ENCODE assay signal across 1 cellular context in the genomic region with DNA sequence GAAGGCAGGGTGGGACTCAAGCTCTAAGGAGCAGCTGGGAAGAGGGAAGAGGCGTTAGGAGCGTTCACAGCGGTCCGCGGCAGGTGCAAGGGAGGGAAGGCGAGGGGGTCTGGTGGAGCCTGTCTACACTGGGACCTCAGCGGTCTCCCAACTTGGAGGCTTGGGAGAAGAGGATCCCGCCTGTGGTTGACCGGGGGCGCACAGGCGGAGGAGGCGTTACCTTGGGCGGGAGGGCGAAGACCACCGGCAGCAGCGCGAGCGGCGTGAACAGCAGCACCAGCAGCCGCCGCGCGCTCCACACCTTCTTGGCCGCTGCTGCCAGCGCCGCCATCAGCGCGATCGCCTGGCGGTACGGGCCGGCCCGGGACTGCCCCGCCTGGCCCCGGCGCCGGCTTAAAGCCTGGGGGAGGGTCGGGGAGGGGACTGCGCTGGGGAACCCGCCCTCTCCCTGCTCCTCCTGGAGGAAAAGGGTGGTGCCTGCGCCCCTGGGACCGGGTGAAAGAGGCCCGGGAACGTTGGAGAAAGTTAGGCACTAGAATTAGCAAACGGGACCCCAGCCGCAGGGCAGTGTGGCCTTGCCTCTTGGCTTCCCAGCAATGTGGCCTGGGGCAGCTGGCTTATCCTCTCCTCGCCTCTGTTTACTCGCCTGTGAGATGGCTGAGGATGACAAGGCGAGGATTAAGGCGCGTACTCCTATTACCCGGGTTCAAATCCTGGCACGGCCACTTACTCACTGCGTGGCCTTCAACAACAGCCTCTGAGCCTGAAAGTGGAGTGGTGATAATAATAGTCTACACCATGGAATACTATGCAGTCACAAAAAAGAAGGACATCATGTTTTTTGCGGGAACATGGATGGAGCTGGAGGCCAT.
TF ChIP-seq lines count a peak whose summit lies in the region.

A gene with protein sequence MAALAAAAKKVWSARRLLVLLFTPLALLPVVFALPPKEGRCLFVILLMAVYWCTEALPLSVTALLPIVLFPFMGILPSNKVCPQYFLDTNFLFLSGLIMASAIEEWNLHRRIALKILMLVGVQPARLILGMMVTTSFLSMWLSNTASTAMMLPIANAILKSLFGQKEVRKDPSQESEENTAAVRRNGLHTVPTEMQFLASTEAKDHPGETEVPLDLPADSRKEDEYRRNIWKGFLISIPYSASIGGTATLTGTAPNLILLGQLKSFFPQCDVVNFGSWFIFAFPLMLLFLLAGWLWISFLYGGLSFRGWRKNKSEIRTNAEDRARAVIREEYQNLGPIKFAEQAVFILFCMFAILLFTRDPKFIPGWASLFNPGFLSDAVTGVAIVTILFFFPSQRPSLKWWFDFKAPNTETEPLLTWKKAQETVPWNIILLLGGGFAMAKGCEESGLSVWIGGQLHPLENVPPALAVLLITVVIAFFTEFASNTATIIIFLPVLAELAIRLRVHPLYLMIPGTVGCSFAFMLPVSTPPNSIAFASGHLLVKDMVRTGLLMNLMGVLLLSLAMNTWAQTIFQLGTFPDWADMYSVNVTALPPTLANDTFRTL (minus strand): TSS at position 369 of the 872 bp plus-strand sequence. CDS start 38 bp downstream, at position 331.

TF ChIP-seq in HepG2, 621 proteins besides CTCF, POLR2A, EP300 and RAD21 (continued from another document and continues in another):
- TF ChIP-seq, protein P1, sequence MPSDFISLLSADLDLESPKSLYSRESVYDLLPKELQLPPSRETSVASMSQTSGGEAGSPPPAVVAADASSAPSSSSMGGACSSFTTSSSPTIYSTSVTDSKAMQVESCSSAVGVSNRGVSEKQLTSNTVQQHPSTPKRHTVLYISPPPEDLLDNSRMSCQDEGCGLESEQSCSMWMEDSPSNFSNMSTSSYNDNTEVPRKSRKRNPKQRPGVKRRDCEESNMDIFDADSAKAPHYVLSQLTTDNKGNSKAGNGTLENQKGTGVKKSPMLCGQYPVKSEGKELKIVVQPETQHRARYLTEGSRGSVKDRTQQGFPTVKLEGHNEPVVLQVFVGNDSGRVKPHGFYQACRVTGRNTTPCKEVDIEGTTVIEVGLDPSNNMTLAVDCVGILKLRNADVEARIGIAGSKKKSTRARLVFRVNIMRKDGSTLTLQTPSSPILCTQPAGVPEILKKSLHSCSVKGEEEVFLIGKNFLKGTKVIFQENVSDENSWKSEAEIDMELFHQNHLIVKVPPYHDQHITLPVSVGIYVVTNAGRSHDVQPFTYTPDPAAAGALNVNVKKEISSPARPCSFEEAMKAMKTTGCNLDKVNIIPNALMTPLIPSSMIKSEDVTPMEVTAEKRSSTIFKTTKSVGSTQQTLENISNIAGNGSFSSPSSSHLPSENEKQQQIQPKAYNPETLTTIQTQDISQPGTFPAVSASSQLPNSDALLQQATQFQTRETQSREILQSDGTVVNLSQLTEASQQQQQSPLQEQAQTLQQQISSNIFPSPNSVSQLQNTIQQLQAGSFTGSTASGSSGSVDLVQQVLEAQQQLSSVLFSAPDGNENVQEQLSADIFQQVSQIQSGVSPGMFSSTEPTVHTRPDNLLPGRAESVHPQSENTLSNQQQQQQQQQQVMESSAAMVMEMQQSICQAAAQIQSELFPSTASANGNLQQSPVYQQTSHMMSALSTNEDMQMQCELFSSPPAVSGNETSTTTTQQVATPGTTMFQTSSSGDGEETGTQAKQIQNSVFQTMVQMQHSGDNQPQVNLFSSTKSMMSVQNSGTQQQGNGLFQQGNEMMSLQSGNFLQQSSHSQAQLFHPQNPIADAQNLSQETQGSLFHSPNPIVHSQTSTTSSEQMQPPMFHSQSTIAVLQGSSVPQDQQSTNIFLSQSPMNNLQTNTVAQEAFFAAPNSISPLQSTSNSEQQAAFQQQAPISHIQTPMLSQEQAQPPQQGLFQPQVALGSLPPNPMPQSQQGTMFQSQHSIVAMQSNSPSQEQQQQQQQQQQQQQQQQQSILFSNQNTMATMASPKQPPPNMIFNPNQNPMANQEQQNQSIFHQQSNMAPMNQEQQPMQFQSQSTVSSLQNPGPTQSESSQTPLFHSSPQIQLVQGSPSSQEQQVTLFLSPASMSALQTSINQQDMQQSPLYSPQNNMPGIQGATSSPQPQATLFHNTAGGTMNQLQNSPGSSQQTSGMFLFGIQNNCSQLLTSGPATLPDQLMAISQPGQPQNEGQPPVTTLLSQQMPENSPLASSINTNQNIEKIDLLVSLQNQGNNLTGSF (CRISPR knock-in tag; IDR thresholded peaks at IDR 0.05) = peak; percentile 94
- TF ChIP-seq ZNF747 (CRISPR knock-in tag; IDR thresholded peaks at IDR 0.05; ENCODE audit: borderline replicate concordance) (no peak; the same call in 1 of the 2 replicates), ZBTB4 (CRISPR knock-in tag; IDR thresholded peaks at IDR 0.05; ENCODE audit: borderline replicate concordance) (peak; percentile 94; the same call in 1 of the 2 replicates), ELF4 (CRISPR knock-in tag; IDR thresholded peaks at IDR 0.05; ENCODE audit: borderline replicate concordance) (peak; percentile 66; the same call in 1 of the 2 replicates), ZNF136 (CRISPR knock-in tag; IDR thresholded peaks at IDR 0.05; ENCODE audit: low read depth) (no peak), FLYWCH1 (CRISPR knock-in tag; IDR thresholded peaks at IDR 0.05) (0 out of 2 replicates have a peak, but pooled peaks have one; percentile 72), PRPF4 (IDR thresholded peaks at IDR 0.05; ENCODE audit: low read depth, low read length, poor library complexity, severe bottlenecking) (no peak), NCOA5 (CRISPR knock-in tag; IDR thresholded peaks at IDR 0.05) (no peak), ZNF33B (CRISPR knock-in tag; IDR thresholded peaks at IDR 0.05) (no peak; the same call in 1 of the 2 replicates), ZNF331 (CRISPR knock-in tag; IDR thresholded peaks at IDR 0.05) (peak; percentile 86), ZFAT (CRISPR knock-in tag; conservative IDR thresholded peaks at IDR 0.05) (no peak; the same call in 1 of the 2 replicates), TEAD2 (CRISPR knock-in tag; IDR thresholded peaks at IDR 0.05) (peak; percentile 51; the same call in 1 of the 2 replicates), ZNF564 (CRISPR knock-in tag; IDR thresholded peaks at IDR 0.05) (peak; percentile 93), ZMAT3 (CRISPR knock-in tag; conservative IDR thresholded peaks at IDR 0.05) (peak; percentile 43), ZNF543 (CRISPR knock-in tag; IDR thresholded peaks at IDR 0.05) (no peak; the same call in none of the 2 replicates), RCOR2 (CRISPR knock-in tag; IDR thresholded peaks at IDR 0.05) (peak; percentile 88), STAT6 (CRISPR knock-in tag; IDR thresholded peaks at IDR 0.05; ENCODE audit: borderline replicate concordance) (peak; percentile 83; the same call in 1 of the 2 replicates), ZMYM2 (CRISPR knock-in tag; IDR thresholded peaks at IDR 0.05) (peak; percentile 64), BORCS8-MEF2B (CRISPR knock-in tag; IDR thresholded peaks at IDR 0.05) (peak; percentile 97), ZBTB20 (CRISPR knock-in tag; IDR thresholded peaks at IDR 0.05; ENCODE audit: borderline replicate concordance, low read depth) (no peak; the same call in 1 of the 2 replicates), ZNF737 (CRISPR knock-in tag; IDR thresholded peaks at IDR 0.05; ENCODE audit: borderline replicate concordance) (no peak), ZNF34 (CRISPR knock-in tag; IDR thresholded peaks at IDR 0.05; ENCODE audit: borderline replicate concordance) (no peak), ZNF770 (CRISPR knock-in tag; IDR thresholded peaks at IDR 0.05) (peak; percentile 98), JUN (CRISPR knock-in tag; IDR thresholded peaks at IDR 0.05) (0 out of 2 replicates have a peak, but pooled peaks have one; percentile 13), ATF7 (IDR thresholded peaks at IDR 0.05) (no peak), ATF7 (CRISPR knock-in tag; IDR thresholded peaks at IDR 0.05) (peak; percentile 30), WIZ (CRISPR knock-in tag; IDR thresholded peaks at IDR 0.05) (peak; percentile 84; the same call in 1 of the 2 replicates), PHF8 (CRISPR knock-in tag; IDR thresholded peaks at IDR 0.05) (peak; percentile 62; the same call in 1 of the 2 replicates), ZBTB37 (CRISPR knock-in tag; IDR thresholded peaks at IDR 0.05) (no peak)
- TF ChIP-seq, protein P2, sequence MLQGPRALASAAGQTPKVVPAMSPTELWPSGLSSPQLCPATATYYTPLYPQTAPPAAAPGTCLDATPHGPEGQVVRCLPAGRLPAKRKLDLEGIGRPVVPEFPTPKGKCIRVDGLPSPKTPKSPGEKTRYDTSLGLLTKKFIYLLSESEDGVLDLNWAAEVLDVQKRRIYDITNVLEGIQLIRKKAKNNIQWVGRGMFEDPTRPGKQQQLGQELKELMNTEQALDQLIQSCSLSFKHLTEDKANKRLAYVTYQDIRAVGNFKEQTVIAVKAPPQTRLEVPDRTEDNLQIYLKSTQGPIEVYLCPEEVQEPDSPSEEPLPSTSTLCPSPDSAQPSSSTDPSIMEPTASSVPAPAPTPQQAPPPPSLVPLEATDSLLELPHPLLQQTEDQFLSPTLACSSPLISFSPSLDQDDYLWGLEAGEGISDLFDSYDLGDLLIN (CRISPR knock-in tag; IDR thresholded peaks at IDR 0.05; ENCODE audit: borderline replicate concordance) = no peak; the same call in 1 of the 2 replicates
- TF ChIP-seq, protein P3, sequence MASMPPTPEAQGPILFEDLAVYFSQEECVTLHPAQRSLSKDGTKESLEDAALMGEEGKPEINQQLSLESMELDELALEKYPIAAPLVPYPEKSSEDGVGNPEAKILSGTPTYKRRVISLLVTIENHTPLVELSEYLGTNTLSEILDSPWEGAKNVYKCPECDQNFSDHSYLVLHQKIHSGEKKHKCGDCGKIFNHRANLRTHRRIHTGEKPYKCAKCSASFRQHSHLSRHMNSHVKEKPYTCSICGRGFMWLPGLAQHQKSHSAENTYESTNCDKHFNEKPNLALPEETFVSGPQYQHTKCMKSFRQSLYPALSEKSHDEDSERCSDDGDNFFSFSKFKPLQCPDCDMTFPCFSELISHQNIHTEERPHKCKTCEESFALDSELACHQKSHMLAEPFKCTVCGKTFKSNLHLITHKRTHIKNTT (CRISPR knock-in tag; IDR thresholded peaks at IDR 0.05) = no peak
- TF ChIP-seq, protein P4, sequence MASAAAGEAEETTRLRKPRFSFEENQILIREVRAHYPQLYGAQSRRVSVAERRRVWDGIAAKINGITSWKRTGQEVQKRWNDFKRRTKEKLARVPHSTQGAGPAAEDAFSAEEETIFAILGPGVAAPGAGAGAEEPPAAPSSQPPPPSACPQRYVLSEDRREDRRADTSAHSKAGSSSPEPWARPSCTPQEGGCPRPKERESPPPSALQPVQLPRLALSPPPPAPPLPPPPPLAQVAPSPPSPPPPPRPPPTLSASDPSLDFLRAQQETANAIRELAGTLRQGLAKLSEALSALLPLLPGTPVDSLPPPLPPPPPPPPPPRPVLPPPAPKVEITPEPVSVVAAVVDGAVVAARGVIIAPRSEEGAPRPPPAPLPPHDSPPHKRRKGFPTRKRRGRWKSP (CRISPR knock-in tag; IDR thresholded peaks at IDR 0.05) = peak; percentile 91
